Comparison of ENCODE assay signal across 20 cellular contexts in genomic region chr1:42735056-42735455, GRCh38. TPM values are rescaled to one million over a fixed set of nuclear protein-coding genes. Genes with fewer than 3 reads are reported as not detected.
A peak's percentile ranks its signal among the peaks of the same experiment; 100 is the strongest.
DNase-seq lines count a peak whose midpoint lies in the region; ATAC-seq, FAIRE-seq and TF ChIP-seq lines count a peak whose summit lies in the region.
"Had no signal": no experiment of that assay in that cellular context is flagged by ENCODE, and none has a peak within 500 bp of the region (broad histone marks: within the 10 kb centered on the region; RNA-seq: fewer than 3 reads in every experiment).

No MANE protein-coding gene starts in this region.

- peaks cover 27% of the 10 kb centered on the region for H3K4me1 ChIP-seq in keratinocyte (ENCODE audit: control insufficient read depth, extremely low read depth, insufficient read depth, low read length)
- H3K4me1 ChIP-seq in neural progenitor cell, result peaks cover 7% of the 10 kb centered on the region
- H3K4me1 ChIP-seq: BE2C had no signal

- no peak for FAIRE-seq in keratinocyte (lab: Jason Lieb, UNC)
- FAIRE-seq: A549, GM18507 had no signal

- H3K27me3 ChIP-seq in keratinocyte (ENCODE audit: control insufficient read depth, extremely low read depth, insufficient read depth, low read length), result no peaks in the 10 kb centered on the region
- H3K27me3 ChIP-seq in neural progenitor cell, result no peaks in the 10 kb centered on the region
- H3K27me3 ChIP-seq: BE2C had no signal

- dilution Hi-C loops in keratinocyte (cut with MboI; ENCODE audit: extremely low pct_ligation_motif_present, low sequenced_read_pairs), result no loop called here

- H3K4me3 ChIP-seq in keratinocyte (ENCODE audit: control insufficient read depth in 2 of 3, extremely low read depth in 1 of 3, insufficient read depth in 2 of 3, low read depth in 1 of 3, low read length in 3 of 3) (no peak overlapping the region), neural progenitor cell (no peak overlapping the region)
- H3K4me3 ChIP-seq: A549, GM23338 had no signal

- H2AFZ ChIP-seq in keratinocyte (ENCODE audit: control insufficient read depth, low read length) (peak overlapping the region; percentile 79), neural progenitor cell (replicated peaks) (no peak overlapping the region)
- H2AFZ ChIP-seq: GM23338 had no signal

- H3K9me3 ChIP-seq in keratinocyte (ENCODE audit: control insufficient read depth, low read depth, low read length) (no peaks in the 10 kb centered on the region), neural progenitor cell (ENCODE audit: low read depth) (no peaks in the 10 kb centered on the region)
- H3K9me3 ChIP-seq: A549, BE2C had no signal

- H4K20me1 ChIP-seq in keratinocyte (ENCODE audit: control insufficient read depth, extremely low read depth, insufficient read depth, low read length) (no peaks in the 10 kb centered on the region), neural progenitor cell (ENCODE audit: low read depth) (no peaks in the 10 kb centered on the region)

- intact Hi-C loops in cardiac septum (cut with DNase I), result no loop called here
- intact Hi-C loops in Right ventricle myocardium superior (cut with DNase I), result no loop called here

- peaks cover 3% of the 10 kb centered on the region for H3K27me3 Mint-ChIP-seq in neural progenitor cell (ENCODE audit: insufficient read depth, low read depth)
- H3K27me3 Mint-ChIP-seq: IgD-negative memory B cell had no signal

- no peaks in the 10 kb centered on the region for H3K36me3 Mint-ChIP-seq in neural progenitor cell
- H3K36me3 Mint-ChIP-seq: CD8-positive, alpha-beta T cell; IgD-negative memory B cell had no signal

- H3K79me2 ChIP-seq in keratinocyte (ENCODE audit: control insufficient read depth, insufficient read depth, low read length), result no peaks in the 10 kb centered on the region
- H3K79me2 ChIP-seq in neural progenitor cell (ENCODE audit: low read depth), result no peaks in the 10 kb centered on the region

- no peaks in the 10 kb centered on the region for H3K9me1 ChIP-seq in keratinocyte (ENCODE audit: control insufficient read depth, extremely low read depth, insufficient read depth, low read length)

- H3K4me3 Mint-ChIP-seq in neural progenitor cell, result no peak overlapping the region
- H3K4me3 Mint-ChIP-seq: CD14-positive monocyte; CD8-positive, alpha-beta T cell; GM23338; IgD-negative memory B cell had no signal

- no peak for TF ChIP-seq CTCF in keratinocyte (optimal IDR thresholded peaks at IDR 0.05 in 1 of 3, IDR thresholded peaks at IDR 0.05 in 1 of 3, conservative IDR thresholded peaks at IDR 0.05 in 1 of 3; ENCODE audit: extremely low read depth in 1 of 3, insufficient read depth in 2 of 3, low read length in 3 of 3)
- TF ChIP-seq CTCF in neural progenitor cell (IDR thresholded peaks at IDR 0.05), result no peak

- H3K9ac ChIP-seq in keratinocyte (ENCODE audit: control insufficient read depth, extremely low read depth, insufficient read depth, low read length) (no peak overlapping the region), neural progenitor cell (no peak overlapping the region)

- H3K27ac Mint-ChIP-seq in neural progenitor cell, result peak overlapping the region; percentile 28
- H3K27ac Mint-ChIP-seq: CD8-positive, alpha-beta T cell; GM23338 had no signal

- peaks cover 9% of the 10 kb centered on the region for H3F3A ChIP-seq in neural progenitor cell (ENCODE audit: low read depth)

- H3K27ac ChIP-seq in keratinocyte (ENCODE audit: control insufficient read depth, insufficient read depth, low read length), result no peak overlapping the region
- H3K27ac ChIP-seq in neural progenitor cell, result no peak overlapping the region
- H3K27ac ChIP-seq: A549 had no signal

- DNase-seq in cardiac septum (ENCODE audit: low spot score) (peak; percentile 67), Right ventricle myocardium superior (no peak), keratinocyte (ENCODE audit: low read depth, low spot score) (no peak), neural progenitor cell (ENCODE audit: low spot score) (no peak), HuH-7.5 (ENCODE audit: low spot score) (no peak), NCI-H748 treated with DMSO at 0.1 percent for 48 hours (lab: John Stamatoyannopoulos, UW) (no peak)
- DNase-seq in stimulated activated CD8-positive, alpha-beta memory T cell treated with anti-CD3 and anti-CD28 coated beads, Interleukin-4, amount 100 ng/mL, for 48 hours, result peak; percentile 5
- DNase-seq: CD8-positive, alpha-beta T cell; COR-L47; DMS53; GF-D8 had no signal

- no peak for ATAC-seq in Right ventricle myocardium superior (ENCODE audit: poor library complexity)
- no peak for ATAC-seq in GM18505 (IDR thresholded peaks at IDR 0.05; ENCODE audit: unreplicated experiment)
- ATAC-seq: CD8-positive, alpha-beta T cell had no signal

- no peak for TF ChIP-seq POLR2A in GM18505 (IDR thresholded peaks at IDR 0.05; ENCODE audit: borderline replicate concordance, extremely low read depth, insufficient read depth, insufficient read length)

- peaks cover 15% of the 10 kb centered on the region for H3K4me1 Mint-ChIP-seq in neural progenitor cell

- H3K4me2 ChIP-seq in keratinocyte (ENCODE audit: control insufficient read depth, extremely low read depth, insufficient read depth, low read depth, low read length) (peak overlapping the region; percentile 37), neural progenitor cell (no peak overlapping the region)
- H3K4me2 ChIP-seq: A549, GM23338 had no signal

- no peaks in the 10 kb centered on the region for H3K36me3 ChIP-seq in keratinocyte (ENCODE audit: control insufficient read depth in 2 of 2, extremely low read depth in 1 of 2, insufficient read depth in 2 of 2, low read length in 2 of 2)
- no peaks in the 10 kb centered on the region for H3K36me3 ChIP-seq in neural progenitor cell
- H3K36me3 ChIP-seq: BE2C had no signal

- H3K9me3 Mint-ChIP-seq in neural progenitor cell, result peaks cover 3% of the 10 kb centered on the region
- H3K9me3 Mint-ChIP-seq: CD8-positive, alpha-beta T cell; GM23338; IgD-negative memory B cell had no signal

RNA-seq across cellular contexts. Expression of gene CLDN19, which starts 5.0 kb away (rescaled TPM):
- total RNA-seq in cardiac septum (not detected), Right ventricle myocardium superior (not detected), neural progenitor cell (ENCODE audit: low replicate concordance) (0.19 and 2.3 TPM in 2 replicates)
- 0.06 TPM in 1 of 3 replicates, not detected in the others for polyA plus RNA-seq in keratinocyte
- polyA plus RNA-seq in keratinocyte (2011; ENCODE audit: low read depth), result not detected
- polyA plus RNA-seq in keratinocyte (2011; cell fraction: cytosol; rRNA removed), result not detected in 2 replicates
- not detected in 2 replicates for polyA plus RNA-seq in keratinocyte (2011; cell fraction: nucleus; rRNA removed)
- polyA plus RNA-seq in keratinocyte (2012; ENCODE audit: low replicate concordance), result not detected in 2 replicates
- 0.07 TPM in 1 of 3 replicates, not detected in the others for polyA minus RNA-seq in keratinocyte
- polyA minus RNA-seq in keratinocyte (2011; cell fraction: cytosol; rRNA and poly(A)+ RNA removed), result not detected
- polyA minus RNA-seq in keratinocyte (2011; cell fraction: nucleus; rRNA and poly(A)+ RNA removed), result 0.16 TPM in 1 of 2 replicates, not detected in the other
- total RNA-seq: CD8-positive, alpha-beta T cell; HT-29 had no signal
- polyA plus RNA-seq: AG04450, CD14-positive monocyte, IgD-negative memory B cell had no signal

RNA-seq across cellular contexts. Expression of gene P3H1, which starts 31.8 kb away (rescaled TPM):
- 12.2 TPM for total RNA-seq in cardiac septum
- 6.7 TPM for total RNA-seq in Right ventricle myocardium superior
- 24.4 to 34.1 TPM (median 34.0 TPM) in 3 replicates for polyA plus RNA-seq in keratinocyte
- polyA plus RNA-seq in keratinocyte (2011; ENCODE audit: low read depth), result 5.4 TPM
- polyA plus RNA-seq in keratinocyte (2011; cell fraction: cytosol; rRNA removed), result 11.8 and 17.2 TPM in 2 replicates
- 72.1 and 80.9 TPM in 2 replicates for polyA plus RNA-seq in keratinocyte (2011; cell fraction: nucleus; rRNA removed)
- polyA plus RNA-seq in keratinocyte (2012; ENCODE audit: low replicate concordance), result 8.7 and 25.3 TPM in 2 replicates
- 36.5 to 45.8 TPM (median 36.6 TPM) in 3 replicates for polyA minus RNA-seq in keratinocyte
- 48.2 TPM for polyA minus RNA-seq in keratinocyte (2011; cell fraction: cytosol; rRNA and poly(A)+ RNA removed)
- 53.0 and 59.9 TPM in 2 replicates for polyA minus RNA-seq in keratinocyte (2011; cell fraction: nucleus; rRNA and poly(A)+ RNA removed)
- 54.9 and 77.8 TPM in 2 replicates for total RNA-seq in neural progenitor cell (ENCODE audit: low replicate concordance)

RNA-seq across cellular contexts. Expression of gene C1orf50, which starts 32.0 kb away (rescaled TPM):
- 11.0 TPM for total RNA-seq in cardiac septum
- 7.6 TPM for total RNA-seq in Right ventricle myocardium superior
- polyA plus RNA-seq in keratinocyte, result 6.1 to 9.8 TPM (median 9.6 TPM) in 3 replicates
- polyA plus RNA-seq in keratinocyte (2011; ENCODE audit: low read depth), result 1.3 TPM
- polyA plus RNA-seq in keratinocyte (2011; cell fraction: cytosol; rRNA removed), result 6.9 and 13.6 TPM in 2 replicates
- polyA plus RNA-seq in keratinocyte (2011; cell fraction: nucleus; rRNA removed), result 4.9 and 6.0 TPM in 2 replicates
- polyA plus RNA-seq in keratinocyte (2012; ENCODE audit: low replicate concordance), result 2.0 and 3.2 TPM in 2 replicates
- polyA minus RNA-seq in keratinocyte, result 0.33 to 4.0 TPM (median 2.7 TPM) in 3 replicates
- polyA minus RNA-seq in keratinocyte (2011; cell fraction: cytosol; rRNA and poly(A)+ RNA removed), result 1.2 TPM
- polyA minus RNA-seq in keratinocyte (2011; cell fraction: nucleus; rRNA and poly(A)+ RNA removed), result 0.95 and 1.3 TPM in 2 replicates
- 5.3 and 19.0 TPM in 2 replicates for total RNA-seq in neural progenitor cell (ENCODE audit: low replicate concordance)

RNA-seq across cellular contexts. Expression of gene TMEM269, which starts 49.7 kb away (rescaled TPM):
- not detected for total RNA-seq in cardiac septum
- total RNA-seq in Right ventricle myocardium superior, result not detected
- 0.12 TPM in 1 of 3 replicates, not detected in the others for polyA plus RNA-seq in keratinocyte
- 0.07 TPM for polyA plus RNA-seq in keratinocyte (2011; ENCODE audit: low read depth)
- polyA plus RNA-seq in keratinocyte (2011; cell fraction: cytosol; rRNA removed), result 0.02 TPM in 1 of 2 replicates, not detected in the other
- 0.12 and 0.18 TPM in 2 replicates for polyA plus RNA-seq in keratinocyte (2011; cell fraction: nucleus; rRNA removed)
- 0.23 TPM in 1 of 2 replicates, not detected in the other for polyA plus RNA-seq in keratinocyte (2012; ENCODE audit: low replicate concordance)
- polyA minus RNA-seq in keratinocyte, result not detected in 3 replicates
- not detected for polyA minus RNA-seq in keratinocyte (2011; cell fraction: cytosol; rRNA and poly(A)+ RNA removed)
- not detected in 2 replicates for polyA minus RNA-seq in keratinocyte (2011; cell fraction: nucleus; rRNA and poly(A)+ RNA removed)
- 0.31 and 0.47 TPM in 2 replicates for total RNA-seq in neural progenitor cell (ENCODE audit: low replicate concordance)
- polyA plus RNA-seq: CD14-positive monocyte, IgD-negative memory B cell had no signal

RNA-seq across cellular contexts. Expression of gene YBX1, which starts 52.8 kb away (rescaled TPM):
- total RNA-seq in cardiac septum, result 717 TPM
- 800 TPM for total RNA-seq in Right ventricle myocardium superior
- polyA plus RNA-seq in keratinocyte, result 630 to 1,162 TPM (median 1,066 TPM) in 3 replicates
- 243 TPM for polyA plus RNA-seq in keratinocyte (2011; ENCODE audit: low read depth)
- polyA plus RNA-seq in keratinocyte (2011; cell fraction: cytosol; rRNA removed), result 1,344 and 1,449 TPM in 2 replicates
- polyA plus RNA-seq in keratinocyte (2011; cell fraction: nucleus; rRNA removed), result 186 and 230 TPM in 2 replicates
- polyA plus RNA-seq in keratinocyte (2012; ENCODE audit: low replicate concordance), result 463 and 1,137 TPM in 2 replicates
- polyA minus RNA-seq in keratinocyte, result 244 to 426 TPM (median 260 TPM) in 3 replicates
- 513 TPM for polyA minus RNA-seq in keratinocyte (2011; cell fraction: cytosol; rRNA and poly(A)+ RNA removed)
- 37.6 and 63.8 TPM in 2 replicates for polyA minus RNA-seq in keratinocyte (2011; cell fraction: nucleus; rRNA and poly(A)+ RNA removed)
- total RNA-seq in neural progenitor cell (ENCODE audit: low replicate concordance), result 1,302 and 1,610 TPM in 2 replicates

Comparison
In these comparisons a context has a peak if more than half of its experiments do, and no peak if none do; other contexts are left out.
1. DNase-seq: peak in cardiac septum (single experiment) and stimulated activated CD8-positive, alpha-beta memory T cell treated with anti-CD3 and anti-CD28 coated beads, Interleukin-4, amount 100 ng/mL, for 48 hours (single experiment); none in Right ventricle myocardium superior (single experiment), keratinocyte (single experiment), neural progenitor cell (single experiment), HuH-7.5 (single experiment) and NCI-H748 treated with DMSO at 0.1 percent for 48 hours (single experiment).